ENCODE assay signal across 24 cellular contexts in genomic region chr15:38534691-38535090, GRCh38. TPM values are rescaled to one million over a fixed set of nuclear protein-coding genes. Genes with fewer than 3 reads are reported as not detected.
DNase-seq lines count a peak whose midpoint lies in the region; ATAC-seq and FAIRE-seq lines count a peak whose summit lies in the region.
"Had no signal": no experiment of that assay in that cellular context is flagged by ENCODE, and none has a peak within 500 bp of the region (broad histone marks: within the 10 kb centered on the region; RNA-seq: fewer than 3 reads in every experiment).

No MANE protein-coding gene starts in this region.

- ATAC-seq in activated CD4-positive, alpha-beta T cell treated with anti-CD3 and anti-CD28 coated beads for 36 hours = no peak
- ATAC-seq in naive thymus-derived CD4-positive, alpha-beta T cell = no peak
- no peak for ATAC-seq in HG03520 (IDR thresholded peaks at IDR 0.05; ENCODE audit: unreplicated experiment)
- ATAC-seq: HCT116, SK-N-SH treated with all-trans-retinoic acid at 6 μM for 48 hours had no signal

- POLR2A ChIA-PET in activated CD4-positive, alpha-beta T cell treated with anti-CD3 and anti-CD28 coated beads for 36 hours (lab: Charles Lee) = interaction anchor here (0.5 kb wide), 1 partner anchor 77 kb away, joined by 3 read pairs; no protein-coding TSS in a partner anchor
- POLR2A ChIA-PET in CD8-positive, alpha-beta memory T cell (lab: Charles Lee) = interaction anchor here (1.1 kb wide), 1 partner anchor 29 kb away, joined by 4 read pairs; no protein-coding TSS in a partner anchor
- POLR2A ChIA-PET in naive thymus-derived CD4-positive, alpha-beta T cell (lab: Charles Lee) = interaction anchor here (0.8 to 1.4 kb wide), 7 partner anchors 9 to 152 kb away, joined by 3 to 5 read pairs (median 3); no protein-coding TSS in a partner anchor

- H3K4me3 ChIP-seq in CD8-positive, alpha-beta memory T cell (ENCODE audit: low read length) = no peak overlapping the region
- no peak overlapping the region for H3K4me3 ChIP-seq in naive thymus-derived CD4-positive, alpha-beta T cell (ENCODE audit: low read length)
- H3K4me3 ChIP-seq: adrenal gland, smooth muscle cell, transverse colon had no signal

- H3K36me3 ChIP-seq in CD8-positive, alpha-beta memory T cell (ENCODE audit: insufficient read depth, low read length) = peaks cover 9% of the 10 kb centered on the region
- H3K36me3 ChIP-seq in naive thymus-derived CD4-positive, alpha-beta T cell (ENCODE audit: control insufficient read depth in 2 of 3, insufficient read depth in 3 of 3, low read length in 3 of 3) = peaks cover 0 to 24% (median 17%) of the 10 kb centered on the region in 3 experiments
- H3K36me3 ChIP-seq: adrenal gland, transverse colon had no signal

- no peak for FAIRE-seq in HTR-8/SVneo (lab: Jason Lieb, UNC)
- FAIRE-seq: bronchial epithelial cell, GM12891, TTC549 had no signal

- H3K4me1 Mint-ChIP-seq in activated CD4-positive, alpha-beta T cell treated with anti-CD3 and anti-CD28 coated beads for 36 hours = peaks cover 98% of the 10 kb centered on the region
- peaks cover 96 to 100% (median 100%) of the 10 kb centered on the region in 3 donors for H3K4me1 Mint-ChIP-seq in CD8-positive, alpha-beta memory T cell
- peaks cover 87% of the 10 kb centered on the region for H3K4me1 Mint-ChIP-seq in activated naive CD8-positive, alpha-beta T cell treated with anti-CD3 and anti-CD28 coated beads for 36 hours
- peaks cover 78 to 100% (median 99%) of the 10 kb centered on the region in 7 donors for H3K4me1 Mint-ChIP-seq in naive thymus-derived CD4-positive, alpha-beta T cell

- peaks cover 82% of the 10 kb centered on the region for H3K36me3 Mint-ChIP-seq in activated CD4-positive, alpha-beta T cell treated with anti-CD3 and anti-CD28 coated beads for 36 hours (ENCODE audit: low read depth)
- peaks cover 3 to 79% (median 31%) of the 10 kb centered on the region in 3 donors for H3K36me3 Mint-ChIP-seq in CD8-positive, alpha-beta memory T cell
- H3K36me3 Mint-ChIP-seq in activated naive CD8-positive, alpha-beta T cell treated with anti-CD3 and anti-CD28 coated beads for 36 hours = peaks cover 82% of the 10 kb centered on the region
- H3K36me3 Mint-ChIP-seq in naive thymus-derived CD4-positive, alpha-beta T cell = peaks cover 0 to 62% (median 47%) of the 10 kb centered on the region in 5 donors

- peaks cover 94% of the 10 kb centered on the region for H3K4me1 ChIP-seq in CD8-positive, alpha-beta memory T cell (ENCODE audit: insufficient read depth, low read length)
- peaks cover 79 to 84% of the 10 kb centered on the region in 2 donors for H3K4me1 ChIP-seq in naive thymus-derived CD4-positive, alpha-beta T cell (ENCODE audit: control insufficient read depth in 2 of 2, insufficient read depth in 2 of 2, low read length in 2 of 2)
- H3K4me1 ChIP-seq: transverse colon had no signal

- H3K27ac Mint-ChIP-seq in activated CD4-positive, alpha-beta T cell treated with anti-CD3 and anti-CD28 coated beads for 36 hours = peak overlapping the region; percentile 26
- H3K27ac Mint-ChIP-seq in CD8-positive, alpha-beta memory T cell = peak overlapping the region; percentile 78 to 95 (median 89)
- H3K27ac Mint-ChIP-seq in activated naive CD8-positive, alpha-beta T cell treated with anti-CD3 and anti-CD28 coated beads for 36 hours = peak overlapping the region; percentile 57
- peak overlapping the region; percentile 21 to 97 (median 89) for H3K27ac Mint-ChIP-seq in naive thymus-derived CD4-positive, alpha-beta T cell

- no peaks in the 10 kb centered on the region for H3K27me3 Mint-ChIP-seq in activated CD4-positive, alpha-beta T cell treated with anti-CD3 and anti-CD28 coated beads for 36 hours
- H3K27me3 Mint-ChIP-seq in CD8-positive, alpha-beta memory T cell = no peaks in the 10 kb centered on the region
- no peaks in the 10 kb centered on the region for H3K27me3 Mint-ChIP-seq in activated naive CD8-positive, alpha-beta T cell treated with anti-CD3 and anti-CD28 coated beads for 36 hours
- no peaks in the 10 kb centered on the region for H3K27me3 Mint-ChIP-seq in naive thymus-derived CD4-positive, alpha-beta T cell
- H3K27me3 Mint-ChIP-seq: memory B cell had no signal

- intact Hi-C loops in activated CD4-positive, alpha-beta T cell treated with anti-CD3 and anti-CD28 coated beads for 36 hours (cut with DNase I, micrococcal nuclease) = no loop called here
- intact Hi-C loops in naive thymus-derived CD4-positive, alpha-beta T cell (cut with micrococcal nuclease) = loop anchor here in 1 of 2 donors (1.0 kb wide), 1 partner anchor 10 kb away; no protein-coding TSS in a partner anchor

- DNase-seq in activated CD4-positive, alpha-beta T cell treated with anti-CD3 and anti-CD28 coated beads for 36 hours = no peak
- DNase-seq in activated CD4-positive, alpha-beta T cell treated with anti-CD3 and anti-CD28 coated beads for 4 hours = no peak
- DNase-seq in CD8-positive, alpha-beta memory T cell = no peak
- no peak for DNase-seq in activated naive CD8-positive, alpha-beta T cell treated with anti-CD3 and anti-CD28 coated beads for 36 hours
- DNase-seq in naive thymus-derived CD4-positive, alpha-beta T cell = no peak
- DNase-seq in LoVo (ENCODE audit: low spot score) (no peak), HTR-8/SVneo (ENCODE audit: insufficient read length, low spot score) (no peak)
- DNase-seq: activated CD4-positive, CD25-positive, alpha-beta regulatory T cell treated with anti-CD3 and anti-CD28 coated beads, Interleukin-2, amount 50 U/mL, for 72 hours; activated T-cell treated with anti-CD3 and anti-CD28 coated beads for 4 hours; adrenal gland; Kasumi-1; left cardiac atrium; NCI-H187; stimulated activated CD4-positive, alpha-beta T cell treated with anti-CD3 and anti-CD28 coated beads, Interleukin-2, amount 100 ng/mL, for 48 hours; stimulated activated naive CD4-positive, alpha-beta T cell; transverse colon had no signal

- H3K27ac ChIP-seq in CD8-positive, alpha-beta memory T cell (ENCODE audit: low read depth, low read length) = no peak overlapping the region
- H3K27ac ChIP-seq in naive thymus-derived CD4-positive, alpha-beta T cell (ENCODE audit: low read depth, low read length) = peak overlapping the region; percentile 54
- H3K27ac ChIP-seq: transverse colon had no signal

- H3K4me3 Mint-ChIP-seq in activated CD4-positive, alpha-beta T cell treated with anti-CD3 and anti-CD28 coated beads for 36 hours = no peak overlapping the region
- peak overlapping the region in 5 of 7 donors; percentile 16 to 82 (median 72) for H3K4me3 Mint-ChIP-seq in CD8-positive, alpha-beta memory T cell
- no peak overlapping the region for H3K4me3 Mint-ChIP-seq in activated naive CD8-positive, alpha-beta T cell treated with anti-CD3 and anti-CD28 coated beads for 36 hours
- H3K4me3 Mint-ChIP-seq in naive thymus-derived CD4-positive, alpha-beta T cell = peak overlapping the region in 9 of 10 donors; percentile 15 to 83 (median 55)
- H3K4me3 Mint-ChIP-seq: memory B cell had no signal

- no peaks in the 10 kb centered on the region for H3K27me3 ChIP-seq in CD8-positive, alpha-beta memory T cell (ENCODE audit: insufficient read depth, low read length, poor library complexity, severe bottlenecking)
- no peaks in the 10 kb centered on the region for H3K27me3 ChIP-seq in naive thymus-derived CD4-positive, alpha-beta T cell (ENCODE audit: control insufficient read depth in 2 of 2, insufficient read depth in 2 of 2, low read length in 2 of 2)
- H3K27me3 ChIP-seq: adrenal gland, transverse colon had no signal

- no peaks in the 10 kb centered on the region for H3K9me3 ChIP-seq in CD8-positive, alpha-beta memory T cell (ENCODE audit: low read length)
- H3K9me3 ChIP-seq in naive thymus-derived CD4-positive, alpha-beta T cell (ENCODE audit: control insufficient read depth in 2 of 3, low read length in 3 of 3) = no peaks in the 10 kb centered on the region
- H3K9me3 ChIP-seq: adrenal gland, transverse colon had no signal

- CTCF ChIA-PET in activated CD4-positive, alpha-beta T cell treated with anti-CD3 and anti-CD28 coated beads for 36 hours (lab: Charles Lee) = interaction anchor here (0.7 to 6.8 kb wide), 9 partner anchors 14 to 165 kb away, joined by 3 to 40 read pairs (median 5); partner anchors contain the start of gene RASGRP1
- CTCF ChIA-PET in CD8-positive, alpha-beta memory T cell (lab: Charles Lee) = interaction anchor here (1.0 to 5.0 kb wide), 5 partner anchors 11 to 156 kb away, joined by 3 to 33 read pairs (median 4); partner anchors contain the start of gene RASGRP1
- CTCF ChIA-PET in naive thymus-derived CD4-positive, alpha-beta T cell (lab: Charles Lee) = interaction anchor here (0.6 to 2.4 kb wide), 6 partner anchors 9 to 156 kb away, joined by 3 to 8 read pairs (median 4); partner anchors contain the start of gene RASGRP1

- peaks cover 2% of the 10 kb centered on the region for H3K9me3 Mint-ChIP-seq in activated CD4-positive, alpha-beta T cell treated with anti-CD3 and anti-CD28 coated beads for 36 hours (ENCODE audit: low read depth)
- H3K9me3 Mint-ChIP-seq in CD8-positive, alpha-beta memory T cell = no peaks in the 10 kb centered on the region
- peaks cover 2% of the 10 kb centered on the region for H3K9me3 Mint-ChIP-seq in activated naive CD8-positive, alpha-beta T cell treated with anti-CD3 and anti-CD28 coated beads for 36 hours
- no peaks in the 10 kb centered on the region for H3K9me3 Mint-ChIP-seq in naive thymus-derived CD4-positive, alpha-beta T cell
- H3K9me3 Mint-ChIP-seq: memory B cell had no signal

RNA-seq across cellular contexts. Expression of gene RASGRP1, which starts 29.9 kb away (rescaled TPM):
- total RNA-seq in activated CD4-positive, alpha-beta T cell treated with anti-CD3 and anti-CD28 coated beads for 36 hours = 100 to 1,000 TPM; 102 to 120 TPM
- total RNA-seq in CD8-positive, alpha-beta memory T cell = 10 to 100 TPM; 64.7 to 67.9 TPM
- 90.9 TPM for polyA plus RNA-seq in CD8-positive, alpha-beta memory T cell
- total RNA-seq in activated naive CD8-positive, alpha-beta T cell treated with anti-CD3 and anti-CD28 coated beads for 36 hours = 10 to 100 TPM; 42.7 to 46.6 TPM
- 100 to 1,000 TPM; 100 to 182 (median 101) TPM for total RNA-seq in naive thymus-derived CD4-positive, alpha-beta T cell
- polyA plus RNA-seq in naive thymus-derived CD4-positive, alpha-beta T cell = 100 to 1,000 TPM in 1 of 2 donors, 10 to 100 TPM in 1; 77.6 to 113 TPM

Comparison
In these comparisons a context has a peak if more than half of its experiments do, and no peak if none do; other contexts are left out.
1. H3K27ac Mint-ChIP-seq: peak in every context shown above with its lines; median percentile 89 in CD8-positive, alpha-beta memory T cell; 89 in naive thymus-derived CD4-positive, alpha-beta T cell; 57 in activated naive CD8-positive, alpha-beta T cell treated with anti-CD3 and anti-CD28 coated beads for 36 hours; 26 in activated CD4-positive, alpha-beta T cell treated with anti-CD3 and anti-CD28 coated beads for 36 hours.
2. H3K4me3 Mint-ChIP-seq: peak in CD8-positive, alpha-beta memory T cell (5 of 7) and naive thymus-derived CD4-positive, alpha-beta T cell (9 of 10); none in activated CD4-positive, alpha-beta T cell treated with anti-CD3 and anti-CD28 coated beads for 36 hours (single experiment) and activated naive CD8-positive, alpha-beta T cell treated with anti-CD3 and anti-CD28 coated beads for 36 hours (single experiment).